In genomic region chr11:46537851-46538295, GRCh38 we compare ENCODE assay signal across 8 cellular contexts. TPM values are rescaled to one million over a fixed set of nuclear protein-coding genes. Genes with fewer than 3 reads are reported as not detected.
DNase-seq lines count a peak whose midpoint lies in the region; ATAC-seq and TF ChIP-seq lines count a peak whose summit lies in the region.

No MANE protein-coding gene starts in this region.

- POLR2A ChIA-PET in activated CD4-positive, alpha-beta T cell treated with anti-CD3 and anti-CD28 coated beads for 36 hours (lab: Charles Lee) = no interaction called here

- no peaks in the 10 kb centered on the region for H3K27me3 Mint-ChIP-seq in activated CD4-positive, alpha-beta T cell treated with anti-CD3 and anti-CD28 coated beads for 36 hours

- H3K4me1 ChIP-seq in colonic mucosa (peaks cover 3% of the 10 kb centered on the region), left lung (peaks cover 0 to 40% of the 10 kb centered on the region in 2 donors)

- no peaks in the 10 kb centered on the region for H3K9me3 Mint-ChIP-seq in activated CD4-positive, alpha-beta T cell treated with anti-CD3 and anti-CD28 coated beads for 36 hours (ENCODE audit: low read depth)

- TF ChIP-seq CTCF in colonic mucosa (IDR thresholded peaks at IDR 0.05) (peak; percentile 76), left lung (IDR thresholded peaks at IDR 0.05) (peak; percentile 76)

- CTCF ChIA-PET in activated CD4-positive, alpha-beta T cell treated with anti-CD3 and anti-CD28 coated beads for 36 hours (lab: Charles Lee) = interaction anchor here (0.6 to 2.6 kb wide), 13 partner anchors 9 to 309 kb away, joined by 3 to 13 read pairs (median 4); no protein-coding TSS in a partner anchor

- no peak overlapping the region for H3K9ac ChIP-seq in colonic mucosa (ENCODE audit: low read depth in 2 of 2, low read length in 2 of 2)

- H3K36me3 ChIP-seq in colonic mucosa (peaks cover 8% of the 10 kb centered on the region), left lung (peaks cover 3 to 32% of the 10 kb centered on the region in 2 donors)

- peak overlapping the region; percentile 24 for H3K27ac Mint-ChIP-seq in activated CD4-positive, alpha-beta T cell treated with anti-CD3 and anti-CD28 coated beads for 36 hours

- H3K4me3 Mint-ChIP-seq in activated CD4-positive, alpha-beta T cell treated with anti-CD3 and anti-CD28 coated beads for 36 hours = no peak overlapping the region

- H3K27me3 ChIP-seq in colonic mucosa (no peaks in the 10 kb centered on the region), left lung (no peaks in the 10 kb centered on the region)

- ATAC-seq in HG03342 (IDR thresholded peaks at IDR 0.05; ENCODE audit: unreplicated experiment) (peak; percentile 69), left lung (peak; percentile 73), GM21423 (IDR thresholded peaks at IDR 0.05; ENCODE audit: unreplicated experiment) (no peak)
- peak; percentile 99 for ATAC-seq in activated CD4-positive, alpha-beta T cell treated with anti-CD3 and anti-CD28 coated beads for 36 hours

- H3K4me3 ChIP-seq in colonic mucosa = no peak overlapping the region
- H3K4me3 ChIP-seq in left lung = no peak overlapping the region

- DNase-seq in DMS153 treated with DMSO at 0.1 percent for 48 hours (lab: John Stamatoyannopoulos, UW; ENCODE audit: unreplicated experiment) = peak; percentile 74
- DNase-seq in NCI-H524 treated with DMSO at 0.1 percent for 48 hours (lab: John Stamatoyannopoulos, UW) = peak; percentile 53
- DNase-seq in activated CD4-positive, alpha-beta T cell treated with anti-CD3 and anti-CD28 coated beads for 36 hours = peak; percentile 79
- peak; percentile 73 for DNase-seq in colonic mucosa
- DNase-seq in left lung = peak in 1 of 2 donors; percentile 56
- DNase-seq in stimulated activated CD4-positive, alpha-beta T cell treated with anti-CD3 and anti-CD28 coated beads, TNF-alpha, amount 100 ng/mL, for 24 hours (ENCODE audit: low read depth in 3 of 3) = peak; percentile 35 to 52 (median 51)

- H3K27ac ChIP-seq in colonic mucosa = no peak overlapping the region
- H3K27ac ChIP-seq in left lung = no peak overlapping the region

- peaks cover 18% of the 10 kb centered on the region for H3K4me1 Mint-ChIP-seq in activated CD4-positive, alpha-beta T cell treated with anti-CD3 and anti-CD28 coated beads for 36 hours

- intact Hi-C loops in activated CD4-positive, alpha-beta T cell treated with anti-CD3 and anti-CD28 coated beads for 36 hours (cut with DNase I, micrococcal nuclease) = loop anchor here (1.0 to 5.0 kb wide), 5 partner anchors 47 to 301 kb away; no protein-coding TSS in a partner anchor
- intact Hi-C loops in colonic mucosa (cut with DNase I) (loop anchor here (2.0 to 10.0 kb wide), 3 partner anchors 51 to 293 kb away; no protein-coding TSS in a partner anchor), left lung (cut with DNase I) (loop anchor here in 1 of 2 donors (5.0 kb wide), 1 partner anchor 151 kb away; no protein-coding TSS in a partner anchor)

- H3K36me3 Mint-ChIP-seq in activated CD4-positive, alpha-beta T cell treated with anti-CD3 and anti-CD28 coated beads for 36 hours (ENCODE audit: low read depth) = peaks cover 10% of the 10 kb centered on the region

- H3K9me3 ChIP-seq in colonic mucosa (no peaks in the 10 kb centered on the region), left lung (no peaks in the 10 kb centered on the region)

RNA-seq across cellular contexts. Expression of gene AMBRA1, which starts 56.0 kb away (rescaled TPM):
- total RNA-seq in activated CD4-positive, alpha-beta T cell treated with anti-CD3 and anti-CD28 coated beads for 36 hours = 10 to 100 TPM; 24.8 to 26.4 TPM
- total RNA-seq in colonic mucosa = 10 to 100 TPM; 32.7 to 33.8 TPM
- total RNA-seq in left lung = 10 to 100 TPM; 27.2 to 28.2 TPM
